ENCODE assay signal across 1 cellular context in the genomic region with DNA sequence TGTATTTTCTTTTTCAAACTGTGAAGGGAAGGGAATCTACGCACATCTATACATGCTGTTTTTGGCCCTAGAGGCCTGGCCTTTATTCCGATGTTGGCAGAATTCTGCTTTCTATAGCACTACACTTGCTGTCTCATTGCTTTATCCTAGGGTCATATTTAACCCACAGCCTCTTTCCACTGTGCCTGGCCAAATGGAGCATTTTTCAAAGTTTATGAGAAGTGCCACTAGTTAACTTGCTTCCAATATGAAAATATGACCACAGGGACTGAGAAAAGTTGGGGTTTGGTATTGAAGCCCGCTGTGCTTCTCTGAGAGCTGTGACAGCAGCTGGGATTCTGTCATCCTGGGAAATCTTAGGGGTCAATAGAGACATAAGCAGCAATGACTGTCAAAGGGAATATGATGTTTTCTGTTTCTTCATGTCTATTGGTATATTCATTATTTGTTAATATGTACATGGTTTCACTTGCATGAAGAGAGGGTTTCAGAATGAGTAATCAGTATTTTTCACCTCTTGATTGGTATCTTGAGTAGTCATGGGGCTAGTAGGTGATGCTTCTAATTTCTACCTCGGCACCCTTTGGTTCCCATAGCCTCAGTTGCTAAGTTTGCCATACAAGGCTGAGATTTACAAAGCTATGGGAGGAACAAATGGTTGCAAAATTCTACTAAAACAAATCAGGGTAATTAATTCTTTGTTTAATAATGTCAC.
TF ChIP-seq lines count a peak whose summit lies in the region.

No MANE protein-coding gene starts in this region.

TF ChIP-seq in HepG2, 621 proteins besides CTCF, POLR2A, EP300 and RAD21 (continued from another document):
- TF ChIP-seq RERE (CRISPR knock-in tag; IDR thresholded peaks at IDR 0.05; ENCODE audit: low read depth) (no peak), ZNF841 (CRISPR knock-in tag; IDR thresholded peaks at IDR 0.05; ENCODE audit: borderline replicate concordance) (no peak), EEA1 (CRISPR knock-in tag; IDR thresholded peaks at IDR 0.05; ENCODE audit: borderline replicate concordance) (no peak), ISX (CRISPR knock-in tag; conservative IDR thresholded peaks at IDR 0.05) (no peak), POLR2AphosphoS2 (IDR thresholded peaks at IDR 0.05; ENCODE audit: low read depth, low read length) (no peak), ZNF160 (CRISPR knock-in tag; IDR thresholded peaks at IDR 0.05) (no peak), ZBTB34 (CRISPR knock-in tag; IDR thresholded peaks at IDR 0.05) (no peak)
TF ChIP-seq in HepG2: peak in this region for 0.
